In the genomic region with DNA sequence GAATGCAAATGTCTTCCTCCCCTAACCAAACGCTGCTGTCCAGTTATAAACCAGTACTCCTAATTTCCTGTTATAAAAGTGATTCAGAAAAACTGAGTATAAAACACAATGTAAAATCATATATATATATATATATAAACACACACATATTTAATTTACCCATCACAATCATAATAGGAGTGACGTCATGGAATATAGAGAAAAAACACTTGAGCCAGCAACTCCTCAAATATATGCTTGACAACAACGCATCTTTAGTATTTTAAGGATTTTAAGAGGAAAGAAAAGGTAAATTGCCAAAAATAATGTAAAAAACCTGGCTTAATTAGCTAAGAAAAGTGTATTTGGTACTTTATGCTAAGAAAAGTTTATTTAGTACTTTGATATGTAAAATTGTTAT, we compare ENCODE assay signal across 27 cellular contexts.
"Had no signal": no experiment of that assay in that cellular context is flagged by ENCODE, and none has a peak within 500 bp of the region (broad histone marks: within the 10 kb centered on the region; RNA-seq: fewer than 3 reads in every experiment).

No MANE protein-coding gene starts in this region.

- DNase-seq: stimulated activated CD4-positive, alpha-beta T cell treated with anti-CD3 and anti-CD28 coated beads, Interleukin-2, amount 100 ng/mL, for 48 hours; stimulated activated CD4-positive, alpha-beta T cell treated with anti-CD3 and anti-CD28 coated beads, Interleukin-4, amount 100 ng/mL, for 1 hour; stimulated activated CD4-positive, alpha-beta T cell treated with anti-CD3 and anti-CD28 coated beads, Interleukin-4, amount 100 ng/mL, for 24 hours; stimulated activated CD4-positive, alpha-beta T cell treated with anti-CD3 and anti-CD28 coated beads, Interleukin-4, amount 100 ng/mL, for 4 hours; stimulated activated CD8-positive, alpha-beta memory T cell treated with anti-CD3 and anti-CD28 coated beads, Interleukin-4, amount 100 ng/mL, for 48 hours; stimulated activated naive B cell treated with anti-CD40 and anti-IgM and Interleukin-4, amounts not matched to agents 10 μg/mL and 1 μg/mL and 100 μg/mL, for 72 hours; stimulated activated naive CD4-positive, alpha-beta T cell; stimulated activated naive CD4-positive, alpha-beta T cell treated with Interleukin-2 at 50 U/mL for 16 hours; stimulated activated naive CD8-positive, alpha-beta T cell treated with anti-CD3 and anti-CD28 coated beads, Interleukin-15, amount 100 ng/mL, for 72 hours; stimulated activated naive CD8-positive, alpha-beta T cell treated with anti-CD3 and anti-CD28 coated beads, Interleukin-15, Interleukin-2, amounts not matched to agents 100 U/mL and 50 U/mL, for 24 hours; stomach; substantia nigra; testis; thyroid gland; tibial artery; transverse colon; trophoblast cell; upper lobe of left lung; upper lobe of right lung; uterus had no signal

- H3K27me3 ChIP-seq: stomach, suprapubic skin, testis, thyroid gland, tibial artery, tibial nerve, transverse colon, upper lobe of left lung, upper lobe of right lung, uterus, vagina had no signal

- FAIRE-seq: urothelium cell line had no signal

- H3K27ac ChIP-seq: stomach, suprapubic skin, testis, thoracic aorta, tibial artery, tibial nerve, transverse colon, upper lobe of left lung, upper lobe of right lung, uterus, vagina had no signal

- H3K4me3 ChIP-seq: stomach, suprapubic skin, testis, thoracic aorta, thyroid gland, tibial artery, tibial nerve, transverse colon, upper lobe of left lung, upper lobe of right lung, uterus, vagina had no signal

- H3K36me3 ChIP-seq: stomach, suprapubic skin, thoracic aorta, thyroid gland, tibial artery, tibial nerve, transverse colon, upper lobe of left lung, upper lobe of right lung, uterus, vagina had no signal

- H3K9me3 ChIP-seq: suprapubic skin, testis, thoracic aorta, thyroid gland, tibial artery, tibial nerve, transverse colon, upper lobe of left lung, upper lobe of right lung, uterus, vagina had no signal

- ATAC-seq: stimulated activated effector memory CD8-positive, alpha-beta T cell treated with anti-CD3 and anti-CD28 coated beads, Interleukin-12 subunit alpha, Interleukin-12 subunit beta, amount 100 ng/mL, for 72 hours; stimulated activated memory B cell treated with anti-CD40 and anti-IgM and Interleukin-4, amounts not matched to agents 10 μg/mL and 1 μg/mL and 100 μg/mL, for 72 hours; stimulated activated naive B cell treated with anti-CD40 and anti-IgM and Interleukin-4, amounts not matched to agents 10 μg/mL and 1 μg/mL and 100 μg/mL, for 72 hours; stimulated activated naive CD8-positive, alpha-beta T cell treated with anti-CD3 and anti-CD28 coated beads, Interleukin-15, amount 100 ng/mL, for 72 hours; stimulated activated naive CD8-positive, alpha-beta T cell treated with anti-CD3 and anti-CD28 coated beads, Interleukin-15, Interleukin-2, amounts not matched to agents 100 U/mL and 50 U/mL, for 24 hours; upper lobe of right lung had no signal

- H3K4me1 ChIP-seq: stomach, suprapubic skin, testis, tibial artery, tibial nerve, transverse colon, upper lobe of left lung, upper lobe of right lung, uterus, vagina had no signal
